1 cellular context compared by ENCODE assay signal in the genomic region with DNA sequence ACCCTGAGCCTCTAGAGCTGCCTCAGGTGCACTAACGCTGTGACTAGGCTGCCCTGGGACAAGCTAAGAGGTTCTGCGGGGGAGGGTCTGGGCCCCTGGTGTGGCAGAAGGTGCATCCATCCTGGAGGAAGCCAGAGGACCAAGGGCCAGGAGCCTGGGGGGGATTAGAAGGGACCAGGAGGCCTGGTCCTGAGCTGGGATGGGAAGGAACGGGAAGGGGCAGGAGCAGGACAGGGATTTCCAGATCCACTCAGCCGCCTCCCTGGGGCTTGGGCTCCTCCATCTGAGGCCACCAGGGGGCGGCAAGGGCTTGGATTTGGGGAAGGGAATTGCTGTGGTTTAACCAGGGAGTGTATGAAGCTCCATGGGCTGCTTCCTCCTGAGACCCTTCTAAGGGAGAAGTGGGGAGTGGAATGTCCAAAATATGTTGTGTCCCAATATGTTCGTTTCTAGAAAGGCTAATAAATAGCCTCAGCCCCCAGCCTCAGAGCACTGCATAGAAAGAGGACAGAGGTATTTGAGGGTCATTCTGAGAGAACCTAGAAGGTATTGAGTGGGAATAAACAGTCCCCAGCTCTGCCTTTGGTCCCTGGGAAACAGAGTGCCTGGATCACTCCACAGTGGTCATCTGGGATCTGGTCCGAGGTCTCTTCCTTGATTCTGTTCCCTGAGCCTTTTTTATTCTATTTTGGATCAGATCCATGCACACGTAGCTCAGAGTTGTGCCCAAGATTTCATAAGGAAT.
A peak's percentile ranks its signal among the peaks of the same experiment; 100 is the strongest.
TF ChIP-seq lines count a peak whose summit lies in the region.

No MANE protein-coding gene starts in this region.

TF ChIP-seq in K562, 482 proteins besides CTCF, POLR2A, EP300 and RAD21 (continued from another document and continues in another):
- TF ChIP-seq SMAD3 (CRISPR knock-in tag; conservative IDR thresholded peaks at IDR 0.05) (0 out of 2 replicates have a peak, but pooled peaks have one; percentile 19), IFI16 (CRISPR knock-in tag; IDR thresholded peaks at IDR 0.05) (no peak), ZNF444 (CRISPR knock-in tag; IDR thresholded peaks at IDR 0.05) (no peak), TAF9B (IDR thresholded peaks at IDR 0.05; ENCODE audit: partially characterized antibody) (no peak), DNMT1 (IDR thresholded peaks at IDR 0.05) (no peak), ZFPM2 (CRISPR knock-in tag; IDR thresholded peaks at IDR 0.05) (0 out of 2 replicates have a peak, but pooled peaks have one; percentile 88), SMAD2 (IDR thresholded peaks at IDR 0.05; ENCODE audit: low read depth, low read length) (no peak), PHB (CRISPR knock-in tag; IDR thresholded peaks at IDR 0.05) (peak; percentile 91), SETDB1 (IDR thresholded peaks at IDR 0.05; ENCODE audit: low read length) (no peak), ZNF165 (CRISPR knock-in tag; IDR thresholded peaks at IDR 0.05; ENCODE audit: borderline replicate concordance) (0 out of 2 replicates have a peak, but pooled peaks have one; percentile 16), TEAD2 (tag; IDR thresholded peaks at IDR 0.05) (no peak), DPF2 (IDR thresholded peaks at IDR 0.05) (no peak), DIDO1 (tag; IDR thresholded peaks at IDR 0.05; ENCODE audit: low read depth) (no peak), ZNF644 (tag; IDR thresholded peaks at IDR 0.05; ENCODE audit: low read depth) (no peak), CBFB (CRISPR knock-in tag; IDR thresholded peaks at IDR 0.05) (no peak), KAT8 (IDR thresholded peaks at IDR 0.05; ENCODE audit: low read depth) (no peak), FOXP1 (CRISPR knock-in tag; IDR thresholded peaks at IDR 0.05) (no peak; the same call in 1 of the 2 replicates), MTA3 (IDR thresholded peaks at IDR 0.05; ENCODE audit: borderline replicate concordance) (no peak), BDP1 (IDR thresholded peaks at IDR 0.05; ENCODE audit: insufficient read depth, insufficient read length) (no peak), NFE2 (IDR thresholded peaks at IDR 0.05; ENCODE audit: low read depth) (0 out of 2 replicates have a peak, but pooled peaks have one; percentile 1), KHSRP (IDR thresholded peaks at IDR 0.05) (no peak), MCM7 (IDR thresholded peaks at IDR 0.05) (no peak), RUNX1 (IDR thresholded peaks at IDR 0.05; ENCODE audit: low read depth) (no peak), TARDBP (IDR thresholded peaks at IDR 0.05) (no peak), CHD4 (IDR thresholded peaks at IDR 0.05; ENCODE audit: insufficient read depth, insufficient replicate concordance, low read depth, low read length, poor library complexity, severe bottlenecking) (no peak), XRCC3 (IDR thresholded peaks at IDR 0.05) (no peak), HNRNPUL1 (IDR thresholded peaks at IDR 0.05; ENCODE audit: low read length) (no peak), NUFIP1 (IDR thresholded peaks at IDR 0.05; ENCODE audit: partially characterized antibody) (no peak)
- TF ChIP-seq, protein P1, sequence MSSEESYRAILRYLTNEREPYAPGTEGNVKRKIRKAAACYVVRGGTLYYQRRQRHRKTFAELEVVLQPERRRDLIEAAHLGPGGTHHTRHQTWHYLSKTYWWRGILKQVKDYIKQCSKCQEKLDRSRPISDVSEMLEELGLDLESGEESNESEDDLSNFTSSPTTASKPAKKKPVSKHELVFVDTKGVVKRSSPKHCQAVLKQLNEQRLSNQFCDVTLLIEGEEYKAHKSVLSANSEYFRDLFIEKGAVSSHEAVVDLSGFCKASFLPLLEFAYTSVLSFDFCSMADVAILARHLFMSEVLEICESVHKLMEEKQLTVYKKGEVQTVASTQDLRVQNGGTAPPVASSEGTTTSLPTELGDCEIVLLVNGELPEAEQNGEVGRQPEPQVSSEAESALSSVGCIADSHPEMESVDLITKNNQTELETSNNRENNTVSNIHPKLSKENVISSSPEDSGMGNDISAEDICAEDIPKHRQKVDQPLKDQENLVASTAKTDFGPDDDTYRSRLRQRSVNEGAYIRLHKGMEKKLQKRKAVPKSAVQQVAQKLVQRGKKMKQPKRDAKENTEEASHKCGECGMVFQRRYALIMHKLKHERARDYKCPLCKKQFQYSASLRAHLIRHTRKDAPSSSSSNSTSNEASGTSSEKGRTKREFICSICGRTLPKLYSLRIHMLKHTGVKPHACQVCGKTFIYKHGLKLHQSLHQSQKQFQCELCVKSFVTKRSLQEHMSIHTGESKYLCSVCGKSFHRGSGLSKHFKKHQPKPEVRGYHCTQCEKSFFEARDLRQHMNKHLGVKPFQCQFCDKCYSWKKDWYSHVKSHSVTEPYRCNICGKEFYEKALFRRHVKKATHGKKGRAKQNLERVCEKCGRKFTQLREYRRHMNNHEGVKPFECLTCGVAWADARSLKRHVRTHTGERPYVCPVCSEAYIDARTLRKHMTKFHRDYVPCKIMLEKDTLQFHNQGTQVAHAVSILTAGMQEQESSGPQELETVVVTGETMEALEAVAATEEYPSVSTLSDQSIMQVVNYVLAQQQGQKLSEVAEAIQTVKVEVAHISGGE (CRISPR knock-in tag; IDR thresholded peaks at IDR 0.05) = no peak; a peak in 1 of 6 replicates
- TF ChIP-seq, protein P2, sequence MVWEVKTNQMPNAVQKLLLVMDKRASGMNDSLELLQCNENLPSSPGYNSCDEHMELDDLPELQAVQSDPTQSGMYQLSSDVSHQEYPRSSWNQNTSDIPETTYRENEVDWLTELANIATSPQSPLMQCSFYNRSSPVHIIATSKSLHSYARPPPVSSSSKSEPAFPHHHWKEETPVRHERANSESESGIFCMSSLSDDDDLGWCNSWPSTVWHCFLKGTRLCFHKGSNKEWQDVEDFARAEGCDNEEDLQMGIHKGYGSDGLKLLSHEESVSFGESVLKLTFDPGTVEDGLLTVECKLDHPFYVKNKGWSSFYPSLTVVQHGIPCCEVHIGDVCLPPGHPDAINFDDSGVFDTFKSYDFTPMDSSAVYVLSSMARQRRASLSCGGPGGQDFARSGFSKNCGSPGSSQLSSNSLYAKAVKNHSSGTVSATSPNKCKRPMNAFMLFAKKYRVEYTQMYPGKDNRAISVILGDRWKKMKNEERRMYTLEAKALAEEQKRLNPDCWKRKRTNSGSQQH (CRISPR knock-in tag; IDR thresholded peaks at IDR 0.05) = 0 out of 2 replicates have a peak, but pooled peaks have one; percentile 33
- TF ChIP-seq, protein P3, sequence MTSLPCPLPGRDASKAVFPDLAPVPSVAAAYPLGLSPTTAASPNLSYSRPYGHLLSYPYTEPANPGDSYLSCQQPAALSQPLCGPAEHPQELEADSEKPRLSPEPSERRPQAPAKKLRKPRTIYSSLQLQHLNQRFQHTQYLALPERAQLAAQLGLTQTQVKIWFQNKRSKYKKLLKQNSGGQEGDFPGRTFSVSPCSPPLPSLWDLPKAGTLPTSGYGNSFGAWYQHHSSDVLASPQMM (CRISPR knock-in tag; IDR thresholded peaks at IDR 0.05) = no peak
- TF ChIP-seq, protein P4, sequence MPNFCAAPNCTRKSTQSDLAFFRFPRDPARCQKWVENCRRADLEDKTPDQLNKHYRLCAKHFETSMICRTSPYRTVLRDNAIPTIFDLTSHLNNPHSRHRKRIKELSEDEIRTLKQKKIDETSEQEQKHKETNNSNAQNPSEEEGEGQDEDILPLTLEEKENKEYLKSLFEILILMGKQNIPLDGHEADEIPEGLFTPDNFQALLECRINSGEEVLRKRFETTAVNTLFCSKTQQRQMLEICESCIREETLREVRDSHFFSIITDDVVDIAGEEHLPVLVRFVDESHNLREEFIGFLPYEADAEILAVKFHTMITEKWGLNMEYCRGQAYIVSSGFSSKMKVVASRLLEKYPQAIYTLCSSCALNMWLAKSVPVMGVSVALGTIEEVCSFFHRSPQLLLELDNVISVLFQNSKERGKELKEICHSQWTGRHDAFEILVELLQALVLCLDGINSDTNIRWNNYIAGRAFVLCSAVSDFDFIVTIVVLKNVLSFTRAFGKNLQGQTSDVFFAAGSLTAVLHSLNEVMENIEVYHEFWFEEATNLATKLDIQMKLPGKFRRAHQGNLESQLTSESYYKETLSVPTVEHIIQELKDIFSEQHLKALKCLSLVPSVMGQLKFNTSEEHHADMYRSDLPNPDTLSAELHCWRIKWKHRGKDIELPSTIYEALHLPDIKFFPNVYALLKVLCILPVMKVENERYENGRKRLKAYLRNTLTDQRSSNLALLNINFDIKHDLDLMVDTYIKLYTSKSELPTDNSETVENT (CRISPR knock-in tag; IDR thresholded peaks at IDR 0.05) = no peak
- TF ChIP-seq, protein P5, sequence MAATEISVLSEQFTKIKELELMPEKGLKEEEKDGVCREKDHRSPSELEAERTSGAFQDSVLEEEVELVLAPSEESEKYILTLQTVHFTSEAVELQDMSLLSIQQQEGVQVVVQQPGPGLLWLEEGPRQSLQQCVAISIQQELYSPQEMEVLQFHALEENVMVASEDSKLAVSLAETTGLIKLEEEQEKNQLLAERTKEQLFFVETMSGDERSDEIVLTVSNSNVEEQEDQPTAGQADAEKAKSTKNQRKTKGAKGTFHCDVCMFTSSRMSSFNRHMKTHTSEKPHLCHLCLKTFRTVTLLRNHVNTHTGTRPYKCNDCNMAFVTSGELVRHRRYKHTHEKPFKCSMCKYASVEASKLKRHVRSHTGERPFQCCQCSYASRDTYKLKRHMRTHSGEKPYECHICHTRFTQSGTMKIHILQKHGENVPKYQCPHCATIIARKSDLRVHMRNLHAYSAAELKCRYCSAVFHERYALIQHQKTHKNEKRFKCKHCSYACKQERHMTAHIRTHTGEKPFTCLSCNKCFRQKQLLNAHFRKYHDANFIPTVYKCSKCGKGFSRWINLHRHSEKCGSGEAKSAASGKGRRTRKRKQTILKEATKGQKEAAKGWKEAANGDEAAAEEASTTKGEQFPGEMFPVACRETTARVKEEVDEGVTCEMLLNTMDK (IDR thresholded peaks at IDR 0.05; ENCODE audit: borderline replicate concordance, insufficient read depth, low read depth, low read length, poor library complexity, severe bottlenecking) = peak; percentile 99
- TF ChIP-seq, protein P6, sequence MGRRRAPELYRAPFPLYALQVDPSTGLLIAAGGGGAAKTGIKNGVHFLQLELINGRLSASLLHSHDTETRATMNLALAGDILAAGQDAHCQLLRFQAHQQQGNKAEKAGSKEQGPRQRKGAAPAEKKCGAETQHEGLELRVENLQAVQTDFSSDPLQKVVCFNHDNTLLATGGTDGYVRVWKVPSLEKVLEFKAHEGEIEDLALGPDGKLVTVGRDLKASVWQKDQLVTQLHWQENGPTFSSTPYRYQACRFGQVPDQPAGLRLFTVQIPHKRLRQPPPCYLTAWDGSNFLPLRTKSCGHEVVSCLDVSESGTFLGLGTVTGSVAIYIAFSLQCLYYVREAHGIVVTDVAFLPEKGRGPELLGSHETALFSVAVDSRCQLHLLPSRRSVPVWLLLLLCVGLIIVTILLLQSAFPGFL (CRISPR knock-in tag; IDR thresholded peaks at IDR 0.05) = peak; percentile 83; the same call in 1 of the 2 replicates
- TF ChIP-seq, protein P7, sequence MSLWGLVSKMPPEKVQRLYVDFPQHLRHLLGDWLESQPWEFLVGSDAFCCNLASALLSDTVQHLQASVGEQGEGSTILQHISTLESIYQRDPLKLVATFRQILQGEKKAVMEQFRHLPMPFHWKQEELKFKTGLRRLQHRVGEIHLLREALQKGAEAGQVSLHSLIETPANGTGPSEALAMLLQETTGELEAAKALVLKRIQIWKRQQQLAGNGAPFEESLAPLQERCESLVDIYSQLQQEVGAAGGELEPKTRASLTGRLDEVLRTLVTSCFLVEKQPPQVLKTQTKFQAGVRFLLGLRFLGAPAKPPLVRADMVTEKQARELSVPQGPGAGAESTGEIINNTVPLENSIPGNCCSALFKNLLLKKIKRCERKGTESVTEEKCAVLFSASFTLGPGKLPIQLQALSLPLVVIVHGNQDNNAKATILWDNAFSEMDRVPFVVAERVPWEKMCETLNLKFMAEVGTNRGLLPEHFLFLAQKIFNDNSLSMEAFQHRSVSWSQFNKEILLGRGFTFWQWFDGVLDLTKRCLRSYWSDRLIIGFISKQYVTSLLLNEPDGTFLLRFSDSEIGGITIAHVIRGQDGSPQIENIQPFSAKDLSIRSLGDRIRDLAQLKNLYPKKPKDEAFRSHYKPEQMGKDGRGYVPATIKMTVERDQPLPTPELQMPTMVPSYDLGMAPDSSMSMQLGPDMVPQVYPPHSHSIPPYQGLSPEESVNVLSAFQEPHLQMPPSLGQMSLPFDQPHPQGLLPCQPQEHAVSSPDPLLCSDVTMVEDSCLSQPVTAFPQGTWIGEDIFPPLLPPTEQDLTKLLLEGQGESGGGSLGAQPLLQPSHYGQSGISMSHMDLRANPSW (CRISPR knock-in tag; IDR thresholded peaks at IDR 0.05) = no peak; the same call in 1 of the 2 replicates
- TF ChIP-seq, protein P8, sequence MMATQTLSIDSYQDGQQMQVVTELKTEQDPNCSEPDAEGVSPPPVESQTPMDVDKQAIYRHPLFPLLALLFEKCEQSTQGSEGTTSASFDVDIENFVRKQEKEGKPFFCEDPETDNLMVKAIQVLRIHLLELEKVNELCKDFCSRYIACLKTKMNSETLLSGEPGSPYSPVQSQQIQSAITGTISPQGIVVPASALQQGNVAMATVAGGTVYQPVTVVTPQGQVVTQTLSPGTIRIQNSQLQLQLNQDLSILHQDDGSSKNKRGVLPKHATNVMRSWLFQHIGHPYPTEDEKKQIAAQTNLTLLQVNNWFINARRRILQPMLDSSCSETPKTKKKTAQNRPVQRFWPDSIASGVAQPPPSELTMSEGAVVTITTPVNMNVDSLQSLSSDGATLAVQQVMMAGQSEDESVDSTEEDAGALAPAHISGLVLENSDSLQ (IDR thresholded peaks at IDR 0.05) = no peak
- TF ChIP-seq, protein P9, sequence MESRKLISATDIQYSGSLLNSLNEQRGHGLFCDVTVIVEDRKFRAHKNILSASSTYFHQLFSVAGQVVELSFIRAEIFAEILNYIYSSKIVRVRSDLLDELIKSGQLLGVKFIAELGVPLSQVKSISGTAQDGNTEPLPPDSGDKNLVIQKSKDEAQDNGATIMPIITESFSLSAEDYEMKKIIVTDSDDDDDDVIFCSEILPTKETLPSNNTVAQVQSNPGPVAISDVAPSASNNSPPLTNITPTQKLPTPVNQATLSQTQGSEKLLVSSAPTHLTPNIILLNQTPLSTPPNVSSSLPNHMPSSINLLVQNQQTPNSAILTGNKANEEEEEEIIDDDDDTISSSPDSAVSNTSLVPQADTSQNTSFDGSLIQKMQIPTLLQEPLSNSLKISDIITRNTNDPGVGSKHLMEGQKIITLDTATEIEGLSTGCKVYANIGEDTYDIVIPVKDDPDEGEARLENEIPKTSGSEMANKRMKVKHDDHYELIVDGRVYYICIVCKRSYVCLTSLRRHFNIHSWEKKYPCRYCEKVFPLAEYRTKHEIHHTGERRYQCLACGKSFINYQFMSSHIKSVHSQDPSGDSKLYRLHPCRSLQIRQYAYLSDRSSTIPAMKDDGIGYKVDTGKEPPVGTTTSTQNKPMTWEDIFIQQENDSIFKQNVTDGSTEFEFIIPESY (CRISPR knock-in tag; IDR thresholded peaks at IDR 0.05) = no peak
- TF ChIP-seq, protein P10, sequence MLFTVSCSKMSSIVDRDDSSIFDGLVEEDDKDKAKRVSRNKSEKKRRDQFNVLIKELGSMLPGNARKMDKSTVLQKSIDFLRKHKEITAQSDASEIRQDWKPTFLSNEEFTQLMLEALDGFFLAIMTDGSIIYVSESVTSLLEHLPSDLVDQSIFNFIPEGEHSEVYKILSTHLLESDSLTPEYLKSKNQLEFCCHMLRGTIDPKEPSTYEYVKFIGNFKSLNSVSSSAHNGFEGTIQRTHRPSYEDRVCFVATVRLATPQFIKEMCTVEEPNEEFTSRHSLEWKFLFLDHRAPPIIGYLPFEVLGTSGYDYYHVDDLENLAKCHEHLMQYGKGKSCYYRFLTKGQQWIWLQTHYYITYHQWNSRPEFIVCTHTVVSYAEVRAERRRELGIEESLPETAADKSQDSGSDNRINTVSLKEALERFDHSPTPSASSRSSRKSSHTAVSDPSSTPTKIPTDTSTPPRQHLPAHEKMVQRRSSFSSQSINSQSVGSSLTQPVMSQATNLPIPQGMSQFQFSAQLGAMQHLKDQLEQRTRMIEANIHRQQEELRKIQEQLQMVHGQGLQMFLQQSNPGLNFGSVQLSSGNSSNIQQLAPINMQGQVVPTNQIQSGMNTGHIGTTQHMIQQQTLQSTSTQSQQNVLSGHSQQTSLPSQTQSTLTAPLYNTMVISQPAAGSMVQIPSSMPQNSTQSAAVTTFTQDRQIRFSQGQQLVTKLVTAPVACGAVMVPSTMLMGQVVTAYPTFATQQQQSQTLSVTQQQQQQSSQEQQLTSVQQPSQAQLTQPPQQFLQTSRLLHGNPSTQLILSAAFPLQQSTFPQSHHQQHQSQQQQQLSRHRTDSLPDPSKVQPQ (CRISPR knock-in tag; IDR thresholded peaks at IDR 0.05; ENCODE audit: borderline replicate concordance) = no peak
